Comparison of ENCODE assay signal across 8 cellular contexts in the genomic region with DNA sequence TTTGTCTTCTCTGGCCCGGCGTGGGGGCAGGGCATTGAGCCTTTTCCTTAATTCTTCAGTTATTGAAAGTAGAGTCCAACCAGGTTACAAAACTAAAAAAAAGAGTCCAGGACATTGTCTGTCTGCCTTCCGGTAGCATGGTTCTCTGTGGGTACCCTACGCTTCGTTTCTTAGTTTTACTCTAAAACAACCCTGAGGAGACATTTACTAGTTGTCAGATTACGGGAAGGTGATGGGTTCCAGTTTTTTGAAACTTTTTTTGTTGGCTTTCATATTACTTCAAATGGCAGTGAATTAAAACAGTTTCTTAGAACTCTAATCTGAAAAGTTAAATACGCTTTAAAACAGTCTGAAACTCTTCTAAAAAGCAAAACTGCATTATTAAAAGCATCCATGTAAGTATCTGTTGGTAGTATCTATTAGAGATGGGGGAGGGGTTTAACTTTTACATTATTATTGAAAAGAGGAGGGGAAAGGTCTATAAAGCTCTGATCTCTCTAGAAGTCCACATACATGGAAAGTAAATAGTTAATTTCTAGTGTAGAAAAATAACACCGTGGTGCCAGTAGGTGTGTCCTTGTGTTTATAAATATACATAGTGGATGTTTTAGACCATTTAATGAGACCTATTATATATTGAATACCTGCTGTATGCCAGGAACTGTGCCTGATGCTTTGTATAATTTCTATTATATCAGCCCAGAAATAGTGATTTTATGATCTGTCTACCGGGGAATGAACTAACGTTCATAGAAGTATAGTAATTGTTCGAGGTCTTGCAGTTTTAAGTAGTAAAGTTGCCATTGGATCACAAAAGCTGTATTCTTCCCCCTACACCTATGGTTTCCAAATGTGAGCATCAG. TPM values are rescaled to one million over a fixed set of nuclear protein-coding genes. Genes with fewer than 3 reads are reported as not detected.
DNase-seq lines count a peak whose midpoint lies in the region; ATAC-seq, FAIRE-seq and TF ChIP-seq lines count a peak whose summit lies in the region.

No MANE protein-coding gene starts in this region.

- no peaks in the 10 kb centered on the region for H3K36me3 Mint-ChIP-seq in astrocyte (ENCODE audit: low read depth, unreplicated experiment)

- H3K27ac ChIP-seq in DND-41 (ENCODE audit: low read length) (peak overlapping the region; percentile 90), MM.1S (ENCODE audit: low read length) (peak overlapping the region; percentile 93), astrocyte (ENCODE audit: low read depth, low read length) (peak overlapping the region; percentile 99), keratinocyte (ENCODE audit: control insufficient read depth, insufficient read depth, low read length) (peak overlapping the region; percentile 95), substantia nigra (ENCODE audit: low read depth, low read length, poor library complexity, severe bottlenecking) (peak overlapping the region; percentile 100)

- H3K9me3 ChIP-seq in DND-41 (ENCODE audit: insufficient read depth, low read length, severe bottlenecking) (no peaks in the 10 kb centered on the region), MM.1S (replicated peaks; ENCODE audit: insufficient read depth, low read length) (no peaks in the 10 kb centered on the region), astrocyte (ENCODE audit: insufficient read depth, low read depth, low read length) (no peaks in the 10 kb centered on the region), keratinocyte (ENCODE audit: control insufficient read depth, low read depth, low read length) (no peaks in the 10 kb centered on the region)

- TF ChIP-seq CTCF in DND-41 (IDR thresholded peaks at IDR 0.05; ENCODE audit: borderline replicate concordance, extremely low read depth, low read length, poor library complexity, severe bottlenecking) (no peak), MM.1S (IDR thresholded peaks at IDR 0.05; ENCODE audit: low read length) (no peak), astrocyte (IDR thresholded peaks at IDR 0.05; ENCODE audit: insufficient read depth, low read depth, low read length) (no peak), keratinocyte (optimal IDR thresholded peaks at IDR 0.05 in 1 of 3, IDR thresholded peaks at IDR 0.05 in 1 of 3, conservative IDR thresholded peaks at IDR 0.05 in 1 of 3; ENCODE audit: extremely low read depth in 1 of 3, insufficient read depth in 2 of 3, low read length in 3 of 3) (no peak)

- ATAC-seq in DND-41 (ENCODE audit: insufficient read depth, low read depth) (no peak), GM19397 (IDR thresholded peaks at IDR 0.05; ENCODE audit: unreplicated experiment) (no peak)

- H3K9me3 Mint-ChIP-seq in astrocyte (ENCODE audit: unreplicated experiment) = no peaks in the 10 kb centered on the region

- H3K4me3 Mint-ChIP-seq in astrocyte (ENCODE audit: unreplicated experiment) = peak overlapping the region; percentile 97

- no peak for FAIRE-seq in astrocyte (lab: Jason Lieb, UNC)
- FAIRE-seq in keratinocyte (lab: Jason Lieb, UNC) = no peak

- H3K79me2 ChIP-seq in DND-41 (ENCODE audit: insufficient read depth, low read length) (peaks cover 74% of the 10 kb centered on the region), MM.1S (ENCODE audit: low read length) (peaks cover 70% of the 10 kb centered on the region), astrocyte (ENCODE audit: insufficient read depth, low read length) (peaks cover 56% of the 10 kb centered on the region), keratinocyte (ENCODE audit: control insufficient read depth, insufficient read depth, low read length) (peaks cover 20% of the 10 kb centered on the region)

- H3F3A ChIP-seq in MM.1S (ENCODE audit: insufficient read depth, low read length) = peaks cover 11% of the 10 kb centered on the region; the same call in 1 of the 2 replicates

- peak overlapping the region; percentile 80 for H2AFZ ChIP-seq in DND-41 (ENCODE audit: low read depth, low read length)
- 0 out of 2 replicates have a peak overlapping the region, but pooled peaks have one; percentile 6 for H2AFZ ChIP-seq in MM.1S (ENCODE audit: low read length)
- peak overlapping the region; percentile 59 for H2AFZ ChIP-seq in astrocyte (ENCODE audit: low read depth, low read length)
- peak overlapping the region; percentile 4 for H2AFZ ChIP-seq in keratinocyte (ENCODE audit: control insufficient read depth, low read length)

- H3K36me3 ChIP-seq in DND-41 (ENCODE audit: insufficient read depth, low read length) (no peaks in the 10 kb centered on the region; the same call in 1 of the 2 replicates), MM.1S (replicated peaks; ENCODE audit: insufficient read depth, low read length) (no peaks in the 10 kb centered on the region), astrocyte (ENCODE audit: insufficient read depth, low read length) (no peaks in the 10 kb centered on the region), keratinocyte (ENCODE audit: control insufficient read depth in 2 of 2, extremely low read depth in 1 of 2, insufficient read depth in 2 of 2, low read length in 2 of 2) (peaks cover 0 to 1% of the 10 kb centered on the region in 2 experiments)

- no peaks in the 10 kb centered on the region for H3K27me3 Mint-ChIP-seq in astrocyte (ENCODE audit: low read depth, unreplicated experiment)

- H3K27ac Mint-ChIP-seq in astrocyte (ENCODE audit: unreplicated experiment) = peak overlapping the region; percentile 99

- H3K9ac ChIP-seq in DND-41 (ENCODE audit: low read depth, low read length) (peak overlapping the region; percentile 97), MM.1S (ENCODE audit: low read length) (peak overlapping the region; percentile 96), astrocyte (ENCODE audit: low read length) (peak overlapping the region; percentile 100), keratinocyte (ENCODE audit: control insufficient read depth, extremely low read depth, insufficient read depth, low read length) (peak overlapping the region; percentile 98)

- H4K20me1 ChIP-seq in DND-41 (ENCODE audit: insufficient read depth, low read length) (no peaks in the 10 kb centered on the region), MM.1S (ENCODE audit: insufficient read depth, low read length) (no peaks in the 10 kb centered on the region), astrocyte (ENCODE audit: insufficient read depth, low read length) (peaks cover 16% of the 10 kb centered on the region), keratinocyte (ENCODE audit: control insufficient read depth, extremely low read depth, insufficient read depth, low read length) (no peaks in the 10 kb centered on the region)

- H3K4me3 ChIP-seq in DND-41 (ENCODE audit: low read depth in 1 of 2, low read length in 2 of 2) (peak overlapping the region; percentile 46 to 61; a peak in 3 of 4 replicates), MM.1S (ENCODE audit: low read length) (peak overlapping the region; percentile 66), astrocyte (ENCODE audit: insufficient read depth, low read depth, low read length) (peak overlapping the region; percentile 94), keratinocyte (ENCODE audit: control insufficient read depth in 2 of 3, extremely low read depth in 1 of 3, insufficient read depth in 2 of 3, low read depth in 1 of 3, low read length in 3 of 3) (peak overlapping the region; percentile 82 to 88 (median 85))

- H3K27me3 ChIP-seq in DND-41 (ENCODE audit: insufficient read depth, low read length, poor library complexity) = no peaks in the 10 kb centered on the region
- H3K27me3 ChIP-seq in MM.1S (replicated peaks; ENCODE audit: insufficient read depth, low read length) = no peaks in the 10 kb centered on the region
- no peaks in the 10 kb centered on the region for H3K27me3 ChIP-seq in astrocyte (ENCODE audit: insufficient read depth, low read length)
- H3K27me3 ChIP-seq in keratinocyte (ENCODE audit: control insufficient read depth, extremely low read depth, insufficient read depth, low read length) = no peaks in the 10 kb centered on the region

- DNase-seq in DND-41 (no peak), MM.1S (no peak), astrocyte (ENCODE audit: low read depth) (no peak), keratinocyte (ENCODE audit: low read depth, low spot score) (no peak), substantia nigra (lab: John Stamatoyannopoulos, UW) (no peak), NCI-H1930 (lab: John Stamatoyannopoulos, UW) (no peak)
- no peak for DNase-seq in effector CD8-positive, alpha-beta T cell (lab: John Stamatoyannopoulos, UW)

- dilution Hi-C loops in keratinocyte (cut with MboI; ENCODE audit: extremely low pct_ligation_motif_present, low sequenced_read_pairs) = no loop called here

- H3K9me2 ChIP-seq in MM.1S (replicated peaks; ENCODE audit: insufficient read depth, low read length) = no peaks in the 10 kb centered on the region

- H3K4me2 ChIP-seq in DND-41 (ENCODE audit: insufficient read depth, low read length) (peak overlapping the region; percentile 68), MM.1S (ENCODE audit: low read depth, low read length) (peak overlapping the region; percentile 75), astrocyte (ENCODE audit: low read length) (peak overlapping the region; percentile 91), keratinocyte (ENCODE audit: control insufficient read depth, extremely low read depth, insufficient read depth, low read depth, low read length) (peak overlapping the region; percentile 96)

- H3K9me1 ChIP-seq in keratinocyte (ENCODE audit: control insufficient read depth, extremely low read depth, insufficient read depth, low read length) = no peaks in the 10 kb centered on the region

- H3K4me1 ChIP-seq in DND-41 (ENCODE audit: insufficient read depth, low read length) (peaks cover 29% of the 10 kb centered on the region), MM.1S (ENCODE audit: low read length) (peaks cover 15% of the 10 kb centered on the region), astrocyte (ENCODE audit: insufficient read depth, low read length) (peaks cover 11% of the 10 kb centered on the region), keratinocyte (ENCODE audit: control insufficient read depth, extremely low read depth, insufficient read depth, low read length) (peaks cover 8% of the 10 kb centered on the region)

- H3K4me1 Mint-ChIP-seq in astrocyte (ENCODE audit: low read depth, unreplicated experiment) = peaks cover 12% of the 10 kb centered on the region

RNA-seq across cellular contexts. Expression of gene BICRAL, which starts 2.3 kb away (rescaled TPM):
- 5.9 and 7.1 TPM in 2 replicates for total RNA-seq in astrocyte
- polyA plus RNA-seq in keratinocyte = 4.2 to 6.5 TPM (median 5.0 TPM) in 3 replicates
- 1.4 TPM for polyA plus RNA-seq in keratinocyte (2011; ENCODE audit: low read depth)
- 3.3 and 5.7 TPM in 2 replicates for polyA plus RNA-seq in keratinocyte (2011; cell fraction: cytosol; rRNA removed)
- polyA plus RNA-seq in keratinocyte (2011; cell fraction: nucleus; rRNA removed) = 8.0 and 8.2 TPM in 2 replicates
- 3.0 and 3.6 TPM in 2 replicates for polyA plus RNA-seq in keratinocyte (2012; ENCODE audit: low replicate concordance)
- polyA minus RNA-seq in keratinocyte = 5.6 to 13.1 TPM (median 10.2 TPM) in 3 replicates
- polyA minus RNA-seq in keratinocyte (2011; cell fraction: cytosol; rRNA and poly(A)+ RNA removed) = 5.4 TPM
- polyA minus RNA-seq in keratinocyte (2011; cell fraction: nucleus; rRNA and poly(A)+ RNA removed) = 6.0 and 10.6 TPM in 2 replicates

RNA-seq across cellular contexts. Expression of gene TBCC, which starts 38.2 kb away (rescaled TPM):
- total RNA-seq in astrocyte = 25.8 and 27.4 TPM in 2 replicates
- 14.1 to 18.8 TPM (median 16.7 TPM) in 3 replicates for polyA plus RNA-seq in keratinocyte
- polyA plus RNA-seq in keratinocyte (2011; ENCODE audit: low read depth) = 7.7 TPM
- polyA plus RNA-seq in keratinocyte (2011; cell fraction: cytosol; rRNA removed) = 12.2 and 12.8 TPM in 2 replicates
- polyA plus RNA-seq in keratinocyte (2011; cell fraction: nucleus; rRNA removed) = 21.2 and 24.7 TPM in 2 replicates
- polyA plus RNA-seq in keratinocyte (2012; ENCODE audit: low replicate concordance) = 11.4 and 16.6 TPM in 2 replicates
- 7.4 to 15.6 TPM (median 7.6 TPM) in 3 replicates for polyA minus RNA-seq in keratinocyte
- 12.5 TPM for polyA minus RNA-seq in keratinocyte (2011; cell fraction: cytosol; rRNA and poly(A)+ RNA removed)
- polyA minus RNA-seq in keratinocyte (2011; cell fraction: nucleus; rRNA and poly(A)+ RNA removed) = 6.9 and 8.9 TPM in 2 replicates

Comparison
In these comparisons a context has a peak if more than half of its experiments do, and no peak if none do; other contexts are left out.
1. H2AFZ ChIP-seq: peak in every context shown above with its lines; median percentile 80 in DND-41; 59 in astrocyte; 6 in MM.1S; 4 in keratinocyte.